In the genomic region with DNA sequence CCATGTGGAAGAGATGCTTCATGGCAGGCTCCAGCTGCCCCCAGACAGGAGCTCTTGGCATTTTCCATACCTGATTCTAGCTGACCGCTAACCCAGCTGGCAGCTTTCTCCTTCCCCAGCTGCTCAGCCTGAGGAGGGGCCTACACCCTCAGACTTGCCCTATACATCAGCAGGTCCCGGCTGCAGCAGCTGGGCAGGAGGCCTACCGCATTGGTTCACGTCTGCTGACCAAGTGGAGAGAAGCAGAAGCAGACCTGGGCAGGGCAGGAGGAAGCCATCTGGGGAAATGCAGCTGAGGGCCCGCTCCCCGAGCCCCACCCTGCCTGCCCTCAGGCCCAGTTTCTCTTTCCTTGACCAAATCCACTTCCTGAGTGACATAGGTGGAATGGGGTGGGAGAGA, we compare ENCODE assay signal across 18 cellular contexts. TPM values are rescaled to one million over a fixed set of nuclear protein-coding genes. Genes with fewer than 3 reads are reported as not detected.
DNase-seq lines count a peak whose midpoint lies in the region; ATAC-seq, FAIRE-seq and TF ChIP-seq lines count a peak whose summit lies in the region.
"Had no signal": no experiment of that assay in that cellular context is flagged by ENCODE, and none has a peak within 500 bp of the region (broad histone marks: within the 10 kb centered on the region; RNA-seq: fewer than 3 reads in every experiment).

No MANE protein-coding gene starts in this region.

- H3K27ac ChIP-seq in coronary artery (no peak overlapping the region), small intestine (ENCODE audit: low read depth in 1 of 2, low read length in 1 of 2) (no peak overlapping the region)
- H3K27ac ChIP-seq: ascending aorta, pancreas had no signal

- H3K9me3 ChIP-seq in small intestine (ENCODE audit: control insufficient read depth, low read depth) = no peaks in the 10 kb centered on the region
- H3K9me3 ChIP-seq: ascending aorta, pancreas had no signal

- WGBS in small intestine, 3 donors = 87 to 93% (median 88%) methylated on average over 6 of the region's 6 CpGs

- ATAC-seq in Right ventricle myocardium superior (ENCODE audit: poor library complexity) = no peak
- peak; percentile 79 for ATAC-seq in HG03064 (IDR thresholded peaks at IDR 0.05; ENCODE audit: low read depth, unreplicated experiment)
- no peak for ATAC-seq in GM19395 (IDR thresholded peaks at IDR 0.05; ENCODE audit: unreplicated experiment)
- ATAC-seq: pancreas, Right ventricle myocardium inferior had no signal

- no peaks in the 10 kb centered on the region for H3K36me3 ChIP-seq in small intestine (ENCODE audit: control insufficient read depth in 2 of 2, insufficient read depth in 2 of 2, low read length in 2 of 2)
- H3K36me3 ChIP-seq: ascending aorta, pancreas had no signal

- no peaks in the 10 kb centered on the region for H3K27me3 ChIP-seq in small intestine (ENCODE audit: control insufficient read depth in 2 of 2, insufficient read depth in 2 of 2, low read length in 2 of 2)
- H3K27me3 ChIP-seq: ascending aorta, pancreas had no signal

- TF ChIP-seq CTCF in coronary artery (IDR thresholded peaks at IDR 0.05) = no peak

- H3K4me1 ChIP-seq in small intestine (ENCODE audit: control insufficient read depth in 2 of 2, insufficient read depth in 1 of 2, low read depth in 1 of 2, low read length in 1 of 2) = no peaks in the 10 kb centered on the region
- H3K4me1 ChIP-seq: ascending aorta, pancreas had no signal

- DNase-seq in cardiac septum (ENCODE audit: low spot score) = peak; percentile 59
- no peak for DNase-seq in Right ventricle myocardium superior
- peak; percentile 26 for DNase-seq in coronary artery (ENCODE audit: low spot score)
- DNase-seq in small intestine = no peak
- DNase-seq in NCI-H82 treated with DMSO at 0.1 percent for 48 hours (lab: John Stamatoyannopoulos, UW; ENCODE audit: unreplicated experiment) = no peak
- DNase-seq in NOMO-1 treated with dmso at 0.1 percent for 144 hours (lab: John Stamatoyannopoulos, UW; ENCODE audit: unreplicated experiment) = no peak
- DNase-seq: 8988T; activated CD4-positive, alpha-beta memory T cell treated with anti-CD3 and anti-CD28 coated beads, Interleukin-2, amount 10 ng/mL, durations not matched to agents 7 days and 5 days; HCEC 1CT; mesenchymal stem cell; NCI-H526 treated with DMSO at 0.1 percent for 48 hours; pancreas; T1000 had no signal

- FAIRE-seq in small intestine (lab: Jason Lieb, UNC) = no peak
- FAIRE-seq: K562, pancreas had no signal

- intact Hi-C loops in cardiac septum (cut with DNase I) (no loop called here), Right ventricle myocardium superior (cut with DNase I) (no loop called here)

- no peak overlapping the region for H3K4me3 ChIP-seq in coronary artery
- H3K4me3 ChIP-seq in small intestine (ENCODE audit: low read depth in 1 of 2, low read length in 2 of 2) = no peak overlapping the region
- H3K4me3 ChIP-seq: ascending aorta, K562, pancreas had no signal

RNA-seq across cellular contexts. Expression of a gene that starts 50.7 kb away (rescaled TPM):
- 208 TPM for total RNA-seq in cardiac septum
- total RNA-seq in Right ventricle myocardium superior = 115 TPM
- polyA plus RNA-seq in small intestine = 10 to 100 TPM in 2 of 3 donors, 1 to 10 TPM in 1; 3.8 to 17.6 (median 12.2) TPM

Comparison
In these comparisons a context has a peak if more than half of its experiments do, and no peak if none do; other contexts are left out.
1. DNase-seq: peak in cardiac septum (single experiment) and coronary artery (single experiment); none in Right ventricle myocardium superior (single experiment), small intestine (single experiment), NCI-H82 treated with DMSO at 0.1 percent for 48 hours (single experiment) and NOMO-1 treated with dmso at 0.1 percent for 144 hours (single experiment).